16 cellular contexts compared by ENCODE assay signal in the genomic region with DNA sequence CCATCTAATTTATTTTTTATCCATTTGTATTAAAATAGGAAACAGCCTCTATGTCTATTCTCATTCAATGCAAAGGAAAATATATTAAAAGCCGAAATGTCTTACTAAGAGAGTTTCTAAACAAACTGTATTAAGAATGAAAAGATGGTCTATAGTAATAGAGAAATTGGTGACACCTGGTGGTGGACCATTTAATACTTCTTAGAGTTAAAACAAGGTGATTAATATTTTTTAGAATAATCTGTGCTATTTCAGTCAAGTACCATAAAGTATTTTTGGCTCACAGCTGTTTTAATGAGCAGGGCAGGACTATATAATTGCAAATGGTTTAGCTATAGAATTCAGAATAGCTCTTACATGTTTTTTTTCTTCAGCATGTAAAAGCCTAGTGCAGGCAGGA. TPM values are rescaled to one million over a fixed set of nuclear protein-coding genes. Genes with fewer than 3 reads are reported as not detected.
DNase-seq lines count a peak whose midpoint lies in the region; ATAC-seq and TF ChIP-seq lines count a peak whose summit lies in the region.
"Had no signal": no experiment of that assay in that cellular context is flagged by ENCODE, and none has a peak within 500 bp of the region (broad histone marks: within the 10 kb centered on the region; RNA-seq: fewer than 3 reads in every experiment).

No MANE protein-coding gene starts in this region.

- H4K91ac ChIP-seq in neuronal stem cell (ENCODE audit: low read depth, low read length, poor library complexity), result no peak overlapping the region

- BruUV-seq in MCF 10A (replicated peaks; lab: Mats Ljungman, UMichigan), result no TSS peak

- H3K79me2 ChIP-seq in OCI-LY1 (ENCODE audit: insufficient read depth, low read length), result no peaks in the 10 kb centered on the region; the same call in 1 of the 2 replicates

- ATAC-seq in upper lobe of right lung, result no peak
- ATAC-seq: Right ventricle myocardium inferior, WTC11 had no signal

- CTCF ChIA-PET in MCF 10A (lab: Yijun Ruan, JAX), result interaction anchor here (0.6 to 5.5 kb wide), 17 partner anchors 9 to 775 kb away, joined by 3 to 39 read pairs (median 4); no protein-coding TSS in a partner anchor

- H3K27ac ChIP-seq in breast epithelium (no peak overlapping the region), OCI-LY1 (ENCODE audit: low read depth, low read length, poor library complexity, severe bottlenecking) (no peak overlapping the region), upper lobe of right lung (no peak overlapping the region), neuronal stem cell (replicated peaks; ENCODE audit: low read length) (no peak overlapping the region)
- H3K27ac ChIP-seq: BLaER1, skin epidermis had no signal

- H2BK5ac ChIP-seq in neuronal stem cell (ENCODE audit: low read length), result no peak overlapping the region

- H3K4ac ChIP-seq in neuronal stem cell (ENCODE audit: low read length), result no peak overlapping the region

- H2BK15ac ChIP-seq in neuronal stem cell (ENCODE audit: low read length), result no peak overlapping the region

- H3K79me1 ChIP-seq in neuronal stem cell (ENCODE audit: low read depth, low read length), result no peaks in the 10 kb centered on the region

- no peak overlapping the region for H2BK12ac ChIP-seq in neuronal stem cell (ENCODE audit: low read length)

- H3F3A ChIP-seq in OCI-LY1 (ENCODE audit: insufficient read depth, low read length), result no peaks in the 10 kb centered on the region

- no peak overlapping the region for H3K4me3 Mint-ChIP-seq in MCF 10A (ENCODE audit: unreplicated experiment)
- H3K4me3 Mint-ChIP-seq: WTC11 had no signal

- TF ChIP-seq POLR2A in breast epithelium (IDR thresholded peaks at IDR 0.05), result no peak

- no peaks in the 10 kb centered on the region for H3K36me3 Mint-ChIP-seq in MCF 10A (ENCODE audit: insufficient read depth, unreplicated experiment)
- H3K36me3 Mint-ChIP-seq: WTC11 had no signal

- POLR2A ChIA-PET in MCF 10A (lab: Yijun Ruan, JAX), result no interaction called here

- H3K9me2 ChIP-seq in OCI-LY1 (ENCODE audit: low read depth, low read length), result no peaks in the 10 kb centered on the region

- H4K20me1 ChIP-seq in OCI-LY1 (ENCODE audit: insufficient read depth, low read length), result no peaks in the 10 kb centered on the region
- H4K20me1 ChIP-seq: BLaER1 had no signal

- H2AFZ ChIP-seq in OCI-LY1 (ENCODE audit: low read length) (no peak overlapping the region), neuronal stem cell (ENCODE audit: low read length) (no peak overlapping the region)

- no peak overlapping the region for H4K8ac ChIP-seq in neuronal stem cell (ENCODE audit: low read depth, low read length)

- no peak overlapping the region for H3K14ac ChIP-seq in neuronal stem cell (ENCODE audit: low read length)

- no peak overlapping the region for H3K18ac ChIP-seq in neuronal stem cell (ENCODE audit: low read length)

- H3K4me1 ChIP-seq in breast epithelium (no peaks in the 10 kb centered on the region), OCI-LY1 (ENCODE audit: insufficient read depth, low read length, severe bottlenecking) (no peaks in the 10 kb centered on the region), upper lobe of right lung (no peaks in the 10 kb centered on the region), neuronal stem cell (ENCODE audit: control insufficient read depth in 2 of 2, insufficient read depth in 1 of 2, low read depth in 1 of 2, low read length in 2 of 2) (no peaks in the 10 kb centered on the region)
- H3K4me1 ChIP-seq: BLaER1 had no signal

- DNase-seq in MCF 10A (ENCODE audit: unreplicated experiment), result peak; percentile 16
- DNase-seq in breast epithelium (ENCODE audit: low spot score in 2 of 2), result no peak
- peak; percentile 4 to 26 for DNase-seq in dermis microvascular lymphatic vessel endothelial cell (ENCODE audit: low read depth in 2 of 2)
- DNase-seq in upper lobe of right lung, result no peak
- no peak for DNase-seq in neuronal stem cell (ENCODE audit: low spot score)
- DNase-seq in MG63, result no peak
- no peak for DNase-seq in activated effector memory CD4-positive, alpha-beta T cell treated with anti-CD3 and anti-CD28 coated beads, Interleukin-2, amount 50 U/mL, for 16 hours
- DNase-seq: amygdala, GOT3, NCI-H2081 had no signal

- TF ChIP-seq CTCF in MCF 10A (IDR thresholded peaks at IDR 0.05; ENCODE audit: unreplicated experiment) (peak; percentile 23), breast epithelium (IDR thresholded peaks at IDR 0.05) (no peak), OCI-LY1 (IDR thresholded peaks at IDR 0.05; ENCODE audit: low read length) (peak; percentile 28), upper lobe of right lung (IDR thresholded peaks at IDR 0.05) (peak; percentile 15)

- no peak overlapping the region for H3K27ac Mint-ChIP-seq in MCF 10A (ENCODE audit: low read depth, unreplicated experiment)
- H3K27ac Mint-ChIP-seq: WTC11 had no signal

- H2AK5ac ChIP-seq in neuronal stem cell (ENCODE audit: low read depth, low read length), result no peak overlapping the region

- no peak overlapping the region for H3K4me3 ChIP-seq in breast epithelium
- no peak overlapping the region for H3K4me3 ChIP-seq in OCI-LY1 (ENCODE audit: low read depth, low read length, poor library complexity, severe bottlenecking)
- no peak overlapping the region for H3K4me3 ChIP-seq in upper lobe of right lung
- H3K4me3 ChIP-seq in neuronal stem cell (ENCODE audit: low read length in 2 of 2), result no peak overlapping the region
- no peak overlapping the region for H3K4me3 ChIP-seq in MG63
- H3K4me3 ChIP-seq: BLaER1, skin epidermis had no signal

- no peak overlapping the region for H2BK120ac ChIP-seq in neuronal stem cell (ENCODE audit: low read depth, low read length)

- WGBS in neuronal stem cell (ENCODE audit: extremely low coverage in 2 of 2, insufficient read length in 2 of 2, insufficient replicate concordance in 1 of 2), 2 donors, result no CpG with 5 or more reads among the region's 1 CpG

- H3K36me3 ChIP-seq in breast epithelium (no peaks in the 10 kb centered on the region), OCI-LY1 (ENCODE audit: insufficient read depth, low read length) (no peaks in the 10 kb centered on the region), upper lobe of right lung (no peaks in the 10 kb centered on the region), neuronal stem cell (replicated peaks in 1 of 2; ENCODE audit: control insufficient read depth in 2 of 2, insufficient read depth in 2 of 2, low read length in 2 of 2) (no peaks in the 10 kb centered on the region), MG63 (no peaks in the 10 kb centered on the region)
- H3K36me3 ChIP-seq: BLaER1 had no signal

- H3K4me2 ChIP-seq in OCI-LY1 (ENCODE audit: low read length) (no peak overlapping the region), neuronal stem cell (ENCODE audit: insufficient read depth, low read length, poor library complexity, severe bottlenecking) (no peak overlapping the region)
- H3K4me2 ChIP-seq: BLaER1 had no signal

- no peaks in the 10 kb centered on the region for H3K27me3 ChIP-seq in breast epithelium
- no peaks in the 10 kb centered on the region for H3K27me3 ChIP-seq in OCI-LY1 (ENCODE audit: insufficient read depth, low read length)
- H3K27me3 ChIP-seq in upper lobe of right lung, result no peaks in the 10 kb centered on the region
- no peaks in the 10 kb centered on the region for H3K27me3 ChIP-seq in neuronal stem cell (ENCODE audit: control insufficient read depth in 3 of 3, insufficient read depth in 3 of 3, low read depth in 1 of 3, low read length in 3 of 3)
- H3K27me3 ChIP-seq in MG63, result no peaks in the 10 kb centered on the region
- H3K27me3 ChIP-seq: BLaER1 had no signal

- H3K27me3 Mint-ChIP-seq in MCF 10A (ENCODE audit: insufficient read depth, unreplicated experiment), result peaks cover 69% of the 10 kb centered on the region

- intact Hi-C loops in MCF 10A (cut with micrococcal nuclease) (loop anchor here (2.0 kb wide), 1 partner anchor 711 kb away; no protein-coding TSS in a partner anchor), breast epithelium (cut with DNase I; ENCODE audit: low total_unique reads) (no loop called here), upper lobe of right lung (cut with DNase I) (no loop called here)

- H3K9me3 ChIP-seq in breast epithelium, result no peaks in the 10 kb centered on the region
- no peaks in the 10 kb centered on the region for H3K9me3 ChIP-seq in OCI-LY1 (ENCODE audit: low read length)
- H3K9me3 ChIP-seq in upper lobe of right lung, result no peaks in the 10 kb centered on the region
- no peaks in the 10 kb centered on the region for H3K9me3 ChIP-seq in neuronal stem cell (replicated peaks in 1 of 2; ENCODE audit: control insufficient read depth in 2 of 2, insufficient read depth in 1 of 2, low read depth in 1 of 2, low read length in 2 of 2)
- no peaks in the 10 kb centered on the region for H3K9me3 ChIP-seq in MG63
- H3K9me3 ChIP-seq: BLaER1 had no signal

- no peaks in the 10 kb centered on the region for H3K4me1 Mint-ChIP-seq in MCF 10A (ENCODE audit: insufficient read depth, unreplicated experiment)

- H3K9ac ChIP-seq in OCI-LY1 (ENCODE audit: low read length), result no peak overlapping the region
- no peak overlapping the region for H3K9ac ChIP-seq in neuronal stem cell (ENCODE audit: low read depth, low read length, poor library complexity)
- H3K9ac ChIP-seq: BLaER1 had no signal

- H3K9me3 Mint-ChIP-seq in MCF 10A (ENCODE audit: unreplicated experiment), result no peaks in the 10 kb centered on the region
- H3K9me3 Mint-ChIP-seq: WTC11 had no signal

- no peak overlapping the region for H3K23ac ChIP-seq in neuronal stem cell (ENCODE audit: low read depth, low read length, poor library complexity)

RNA-seq across cellular contexts. Expression of gene SYNPR, which starts 55.7 kb away (rescaled TPM):
- not detected in 2 replicates for total RNA-seq in MCF 10A (2022)
- not detected for total RNA-seq in breast epithelium
- not detected in 2 replicates for total RNA-seq in dermis microvascular lymphatic vessel endothelial cell
- total RNA-seq in upper lobe of right lung, result not detected
- 0.08 TPM for polyA plus RNA-seq in neuronal stem cell (2013, experiment 1 of 2)
- 0.12 TPM for polyA plus RNA-seq in neuronal stem cell (2013, experiment 2 of 2)
- not detected in 2 replicates for total RNA-seq in MG63 (2014; rRNA removed; shearing (Covaris generic); ENCODE audit: low replicate concordance)
- total RNA-seq: Right ventricle myocardium inferior, ureter had no signal

Comparison
In these comparisons a context has a peak if more than half of its experiments do, and no peak if none do; other contexts are left out.
1. DNase-seq: peak in MCF 10A (single experiment) and dermis microvascular lymphatic vessel endothelial cell (2 of 2); none in breast epithelium (0 of 2), upper lobe of right lung (single experiment), neuronal stem cell (single experiment), MG63 (single experiment) and activated effector memory CD4-positive, alpha-beta T cell treated with anti-CD3 and anti-CD28 coated beads, Interleukin-2, amount 50 U/mL, for 16 hours (single experiment).
2. CTCF ChIP-seq: peak in MCF 10A (single experiment), OCI-LY1 (single experiment) and upper lobe of right lung (single experiment); none in breast epithelium (0 of 3).